In the genomic region with DNA sequence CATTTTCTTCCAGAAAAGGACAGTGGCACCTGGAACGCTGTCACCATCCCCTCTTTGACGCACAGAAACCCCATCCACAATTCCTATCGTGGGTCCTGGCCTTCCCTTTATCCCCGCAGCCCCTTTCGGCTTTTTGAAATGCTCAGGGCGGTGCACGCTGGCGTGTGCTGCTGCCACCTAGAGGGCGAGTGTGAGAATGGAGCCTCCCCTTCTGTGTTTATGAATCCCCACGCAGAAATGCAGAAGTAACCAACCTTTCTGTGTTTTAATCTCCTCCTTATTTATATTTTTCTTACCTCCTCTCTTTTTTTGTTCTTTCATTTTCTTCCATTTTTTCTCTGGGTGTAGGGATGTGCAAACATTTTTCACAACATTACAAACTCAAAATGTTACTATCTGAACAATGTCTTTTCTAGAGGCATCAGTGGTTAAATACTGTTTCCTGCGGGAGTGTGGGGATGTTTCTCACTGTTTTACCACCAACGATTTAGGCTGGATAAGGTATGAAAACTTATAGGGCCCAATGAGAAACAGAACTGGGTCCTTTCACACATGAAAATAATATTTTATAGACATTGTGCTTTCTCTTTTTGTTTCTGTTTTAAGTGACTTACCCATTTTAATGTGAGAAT, we compare ENCODE assay signal across 8 cellular contexts. TPM values are rescaled to one million over a fixed set of nuclear protein-coding genes. Genes with fewer than 3 reads are reported as not detected.
DNase-seq lines count a peak whose midpoint lies in the region; ATAC-seq and TF ChIP-seq lines count a peak whose summit lies in the region.

No MANE protein-coding gene starts in this region.

- peak; percentile 91 for TF ChIP-seq CTCF in DND-41 (IDR thresholded peaks at IDR 0.05; ENCODE audit: borderline replicate concordance, extremely low read depth, low read length, poor library complexity, severe bottlenecking)
- peak; percentile 98 for TF ChIP-seq CTCF in RWPE2 (IDR thresholded peaks at IDR 0.05; ENCODE audit: poor library complexity, severe bottlenecking)

- H3K36me3 ChIP-seq in DND-41 (ENCODE audit: insufficient read depth, low read length) (no peaks in the 10 kb centered on the region), RWPE2 (ENCODE audit: low read depth) (no peaks in the 10 kb centered on the region), rectal smooth muscle tissue (ENCODE audit: control insufficient read depth, insufficient read depth, low read length) (no peaks in the 10 kb centered on the region)

- peak; percentile 66 for DNase-seq in DND-41
- peak; percentile 47 for DNase-seq in HPDE6-E6E7 (ENCODE audit: extremely low spot score)
- no peak for DNase-seq in RWPE2 (ENCODE audit: low spot score)
- DNase-seq in activated naive CD4-positive, alpha-beta T cell (lab: John Stamatoyannopoulos, UW), result peak; percentile 4 to 50 (median 18)
- DNase-seq in Right ventricle myocardium superior, result peak; percentile 76
- DNase-seq in NCI-H2029 (lab: John Stamatoyannopoulos, UW), result no peak

- H3K4me1 ChIP-seq in DND-41 (ENCODE audit: insufficient read depth, low read length), result peaks cover 6% of the 10 kb centered on the region
- peaks cover 14% of the 10 kb centered on the region for H3K4me1 ChIP-seq in RWPE2 (ENCODE audit: insufficient read depth, poor library complexity, severe bottlenecking)
- no peaks in the 10 kb centered on the region for H3K4me1 ChIP-seq in rectal smooth muscle tissue (ENCODE audit: control insufficient read depth, insufficient read depth, low read length)

- no peaks in the 10 kb centered on the region for H4K20me1 ChIP-seq in DND-41 (ENCODE audit: insufficient read depth, low read length)

- H3K9ac ChIP-seq in DND-41 (ENCODE audit: low read depth, low read length) (peak overlapping the region; percentile 27; the same call in 1 of the 2 replicates), rectal smooth muscle tissue (ENCODE audit: low read length) (no peak overlapping the region)

- peak overlapping the region; percentile 65 for H2AFZ ChIP-seq in DND-41 (ENCODE audit: low read depth, low read length)

- intact Hi-C loops in Right ventricle myocardium superior (cut with DNase I), result loop anchor here (5.0 kb wide), 1 partner anchor 1047 kb away; no protein-coding TSS in a partner anchor

- no peaks in the 10 kb centered on the region for H3K79me2 ChIP-seq in DND-41 (ENCODE audit: insufficient read depth, low read length)

- H3K4me3 ChIP-seq in DND-41 (ENCODE audit: low read depth in 1 of 2, low read length in 2 of 2) (peak overlapping the region in 1 of 2 experiments; percentile 49; a peak in 2 of 4 replicates), RWPE2 (ENCODE audit: severe bottlenecking) (peak overlapping the region; percentile 10), rectal smooth muscle tissue (ENCODE audit: low read length) (peak overlapping the region; percentile 42)

- H3K27me3 ChIP-seq in DND-41 (ENCODE audit: insufficient read depth, low read length, poor library complexity), result no peaks in the 10 kb centered on the region
- no peaks in the 10 kb centered on the region for H3K27me3 ChIP-seq in RWPE2 (ENCODE audit: insufficient read depth, poor library complexity, severe bottlenecking)
- H3K27me3 ChIP-seq in rectal smooth muscle tissue (ENCODE audit: control insufficient read depth, insufficient read depth, low read length), result no peaks in the 10 kb centered on the region

- H3K27ac ChIP-seq in DND-41 (ENCODE audit: low read length), result no peak overlapping the region
- H3K27ac ChIP-seq in RWPE2 (ENCODE audit: poor library complexity, severe bottlenecking), result no peak overlapping the region
- H3K27ac ChIP-seq in rectal smooth muscle tissue (ENCODE audit: low read depth, low read length), result no peak overlapping the region

- ATAC-seq in DND-41 (ENCODE audit: insufficient read depth, low read depth) (peak; percentile 93), GM21381 (IDR thresholded peaks at IDR 0.05; ENCODE audit: unreplicated experiment) (peak; percentile 82), RWPE2 (ENCODE audit: low read depth) (peak; percentile 45; the same call in 1 of the 3 replicates), Right ventricle myocardium superior (ENCODE audit: poor library complexity) (peak; percentile 86)

- H3K9me3 ChIP-seq in DND-41 (ENCODE audit: insufficient read depth, low read length, severe bottlenecking) (no peaks in the 10 kb centered on the region), RWPE2 (ENCODE audit: severe bottlenecking) (no peaks in the 10 kb centered on the region)

- peak overlapping the region; percentile 67 for H3K4me2 ChIP-seq in DND-41 (ENCODE audit: insufficient read depth, low read length)

RNA-seq across cellular contexts. Expression of gene TMA16, which starts 50.0 kb away (rescaled TPM):
- 10.7 TPM for total RNA-seq in Right ventricle myocardium superior

Comparison
In these comparisons a context has a peak if more than half of its experiments do, and no peak if none do; other contexts are left out.
1. DNase-seq: peak in DND-41 (single experiment), HPDE6-E6E7 (single experiment), activated naive CD4-positive, alpha-beta T cell (4 of 4) and Right ventricle myocardium superior (single experiment); none in RWPE2 (single experiment) and NCI-H2029 (single experiment).
2. Peak in every context shown above with its lines, with median percentiles within 50 percentile points of each other: ATAC-seq.